Comparison of ENCODE assay signal across 1 cellular context in the genomic region with DNA sequence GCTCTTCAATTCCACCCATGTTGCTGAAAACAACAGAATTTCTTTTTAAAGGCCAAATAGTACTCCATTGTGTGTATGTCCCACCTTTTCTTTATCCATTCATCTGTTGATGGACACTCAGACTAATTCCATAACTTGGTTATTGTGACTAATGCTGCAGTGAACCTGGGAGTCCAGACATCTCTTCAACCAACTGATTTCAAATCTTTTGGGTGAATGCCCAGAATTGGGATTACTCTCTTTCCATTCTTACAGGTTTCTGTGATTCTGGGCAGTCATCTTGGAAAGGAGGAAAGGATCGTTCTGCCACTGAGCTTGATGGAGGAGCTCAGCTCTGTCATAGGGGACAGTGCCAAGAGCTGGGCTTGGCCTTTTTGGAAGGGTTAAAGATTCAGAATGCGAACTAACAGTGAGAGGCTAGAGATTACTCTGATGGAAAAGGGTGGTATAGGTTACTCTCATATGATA.
TF ChIP-seq lines count a peak whose summit lies in the region.

No MANE protein-coding gene starts in this region.

TF ChIP-seq in SK-N-SH, 30 proteins besides CTCF, POLR2A, EP300 and RAD21:
- no peak for TF ChIP-seq CHD2 (IDR thresholded peaks at IDR 0.05; ENCODE audit: low read length, partially characterized antibody)
- TF ChIP-seq, protein P1, sequence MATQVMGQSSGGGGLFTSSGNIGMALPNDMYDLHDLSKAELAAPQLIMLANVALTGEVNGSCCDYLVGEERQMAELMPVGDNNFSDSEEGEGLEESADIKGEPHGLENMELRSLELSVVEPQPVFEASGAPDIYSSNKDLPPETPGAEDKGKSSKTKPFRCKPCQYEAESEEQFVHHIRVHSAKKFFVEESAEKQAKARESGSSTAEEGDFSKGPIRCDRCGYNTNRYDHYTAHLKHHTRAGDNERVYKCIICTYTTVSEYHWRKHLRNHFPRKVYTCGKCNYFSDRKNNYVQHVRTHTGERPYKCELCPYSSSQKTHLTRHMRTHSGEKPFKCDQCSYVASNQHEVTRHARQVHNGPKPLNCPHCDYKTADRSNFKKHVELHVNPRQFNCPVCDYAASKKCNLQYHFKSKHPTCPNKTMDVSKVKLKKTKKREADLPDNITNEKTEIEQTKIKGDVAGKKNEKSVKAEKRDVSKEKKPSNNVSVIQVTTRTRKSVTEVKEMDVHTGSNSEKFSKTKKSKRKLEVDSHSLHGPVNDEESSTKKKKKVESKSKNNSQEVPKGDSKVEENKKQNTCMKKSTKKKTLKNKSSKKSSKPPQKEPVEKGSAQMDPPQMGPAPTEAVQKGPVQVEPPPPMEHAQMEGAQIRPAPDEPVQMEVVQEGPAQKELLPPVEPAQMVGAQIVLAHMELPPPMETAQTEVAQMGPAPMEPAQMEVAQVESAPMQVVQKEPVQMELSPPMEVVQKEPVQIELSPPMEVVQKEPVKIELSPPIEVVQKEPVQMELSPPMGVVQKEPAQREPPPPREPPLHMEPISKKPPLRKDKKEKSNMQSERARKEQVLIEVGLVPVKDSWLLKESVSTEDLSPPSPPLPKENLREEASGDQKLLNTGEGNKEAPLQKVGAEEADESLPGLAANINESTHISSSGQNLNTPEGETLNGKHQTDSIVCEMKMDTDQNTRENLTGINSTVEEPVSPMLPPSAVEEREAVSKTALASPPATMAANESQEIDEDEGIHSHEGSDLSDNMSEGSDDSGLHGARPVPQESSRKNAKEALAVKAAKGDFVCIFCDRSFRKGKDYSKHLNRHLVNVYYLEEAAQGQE (IDR thresholded peaks at IDR 0.05; ENCODE audit: low read depth, low read length): no peak
- no peak for TF ChIP-seq EZH2phosphoT487 (IDR thresholded peaks at IDR 0.05; ENCODE audit: borderline replicate concordance, low read depth)
- 0 out of 2 replicates have a peak, but pooled peaks have one; percentile 27 for TF ChIP-seq TEAD4 (IDR thresholded peaks at IDR 0.05; ENCODE audit: borderline replicate concordance, insufficient read depth)
- TF ChIP-seq TAF1 (IDR thresholded peaks at IDR 0.05; ENCODE audit: borderline replicate concordance, low read depth, low read length): no peak
- TF ChIP-seq, protein P2, sequence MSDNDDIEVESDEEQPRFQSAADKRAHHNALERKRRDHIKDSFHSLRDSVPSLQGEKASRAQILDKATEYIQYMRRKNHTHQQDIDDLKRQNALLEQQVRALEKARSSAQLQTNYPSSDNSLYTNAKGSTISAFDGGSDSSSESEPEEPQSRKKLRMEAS (IDR thresholded peaks at IDR 0.05; ENCODE audit: low read depth): 0 out of 2 replicates have a peak, but pooled peaks have one; percentile 20
- TF ChIP-seq, protein P3, sequence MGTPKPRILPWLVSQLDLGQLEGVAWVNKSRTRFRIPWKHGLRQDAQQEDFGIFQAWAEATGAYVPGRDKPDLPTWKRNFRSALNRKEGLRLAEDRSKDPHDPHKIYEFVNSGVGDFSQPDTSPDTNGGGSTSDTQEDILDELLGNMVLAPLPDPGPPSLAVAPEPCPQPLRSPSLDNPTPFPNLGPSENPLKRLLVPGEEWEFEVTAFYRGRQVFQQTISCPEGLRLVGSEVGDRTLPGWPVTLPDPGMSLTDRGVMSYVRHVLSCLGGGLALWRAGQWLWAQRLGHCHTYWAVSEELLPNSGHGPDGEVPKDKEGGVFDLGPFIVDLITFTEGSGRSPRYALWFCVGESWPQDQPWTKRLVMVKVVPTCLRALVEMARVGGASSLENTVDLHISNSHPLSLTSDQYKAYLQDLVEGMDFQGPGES (IDR thresholded peaks at IDR 0.05; ENCODE audit: low read depth, low read length): no peak
- TF ChIP-seq FOXM1 (IDR thresholded peaks at IDR 0.05; ENCODE audit: low read depth): no peak
- TF ChIP-seq, protein P4, sequence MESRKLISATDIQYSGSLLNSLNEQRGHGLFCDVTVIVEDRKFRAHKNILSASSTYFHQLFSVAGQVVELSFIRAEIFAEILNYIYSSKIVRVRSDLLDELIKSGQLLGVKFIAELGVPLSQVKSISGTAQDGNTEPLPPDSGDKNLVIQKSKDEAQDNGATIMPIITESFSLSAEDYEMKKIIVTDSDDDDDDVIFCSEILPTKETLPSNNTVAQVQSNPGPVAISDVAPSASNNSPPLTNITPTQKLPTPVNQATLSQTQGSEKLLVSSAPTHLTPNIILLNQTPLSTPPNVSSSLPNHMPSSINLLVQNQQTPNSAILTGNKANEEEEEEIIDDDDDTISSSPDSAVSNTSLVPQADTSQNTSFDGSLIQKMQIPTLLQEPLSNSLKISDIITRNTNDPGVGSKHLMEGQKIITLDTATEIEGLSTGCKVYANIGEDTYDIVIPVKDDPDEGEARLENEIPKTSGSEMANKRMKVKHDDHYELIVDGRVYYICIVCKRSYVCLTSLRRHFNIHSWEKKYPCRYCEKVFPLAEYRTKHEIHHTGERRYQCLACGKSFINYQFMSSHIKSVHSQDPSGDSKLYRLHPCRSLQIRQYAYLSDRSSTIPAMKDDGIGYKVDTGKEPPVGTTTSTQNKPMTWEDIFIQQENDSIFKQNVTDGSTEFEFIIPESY (IDR thresholded peaks at IDR 0.05; ENCODE audit: borderline replicate concordance, low read depth): no peak
- TF ChIP-seq NRF1 (IDR thresholded peaks at IDR 0.05; ENCODE audit: low read depth, low read length): no peak
- no peak for TF ChIP-seq SMC3 (IDR thresholded peaks at IDR 0.05; ENCODE audit: low read depth, low read length)
- TF ChIP-seq RCOR1 (IDR thresholded peaks at IDR 0.05; ENCODE audit: low read length): no peak
- peak; percentile 33; the same call in 1 of the 2 replicates for TF ChIP-seq RXRA (IDR thresholded peaks at IDR 0.05; ENCODE audit: borderline replicate concordance, low read depth)
- peak; percentile 19; the same call in 1 of the 2 replicates for TF ChIP-seq SIN3A (IDR thresholded peaks at IDR 0.05; ENCODE audit: borderline replicate concordance, low read depth, low read length)
- peak; percentile 87 for TF ChIP-seq NFIC (IDR thresholded peaks at IDR 0.05; ENCODE audit: borderline replicate concordance)
- peak; percentile 45; the same call in 1 of the 2 replicates for TF ChIP-seq POLR2AphosphoS5 (IDR thresholded peaks at IDR 0.05; ENCODE audit: low read depth, low read length)
- TF ChIP-seq TCF12 (IDR thresholded peaks at IDR 0.05): peak; percentile 75
- peak; percentile 53; the same call in 1 of the 2 replicates for TF ChIP-seq JUND (IDR thresholded peaks at IDR 0.05)
- no peak for TF ChIP-seq GATA2 (CRISPR knock-in tag; IDR thresholded peaks at IDR 0.05)
- no peak for TF ChIP-seq YY1 (IDR thresholded peaks at IDR 0.05; ENCODE audit: low read depth)
- TF ChIP-seq, protein P5, sequence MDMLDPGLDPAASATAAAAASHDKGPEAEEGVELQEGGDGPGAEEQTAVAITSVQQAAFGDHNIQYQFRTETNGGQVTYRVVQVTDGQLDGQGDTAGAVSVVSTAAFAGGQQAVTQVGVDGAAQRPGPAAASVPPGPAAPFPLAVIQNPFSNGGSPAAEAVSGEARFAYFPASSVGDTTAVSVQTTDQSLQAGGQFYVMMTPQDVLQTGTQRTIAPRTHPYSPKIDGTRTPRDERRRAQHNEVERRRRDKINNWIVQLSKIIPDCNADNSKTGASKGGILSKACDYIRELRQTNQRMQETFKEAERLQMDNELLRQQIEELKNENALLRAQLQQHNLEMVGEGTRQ (IDR thresholded peaks at IDR 0.05; ENCODE audit: borderline replicate concordance, low read depth, low read length): no peak
- TF ChIP-seq, protein P6, sequence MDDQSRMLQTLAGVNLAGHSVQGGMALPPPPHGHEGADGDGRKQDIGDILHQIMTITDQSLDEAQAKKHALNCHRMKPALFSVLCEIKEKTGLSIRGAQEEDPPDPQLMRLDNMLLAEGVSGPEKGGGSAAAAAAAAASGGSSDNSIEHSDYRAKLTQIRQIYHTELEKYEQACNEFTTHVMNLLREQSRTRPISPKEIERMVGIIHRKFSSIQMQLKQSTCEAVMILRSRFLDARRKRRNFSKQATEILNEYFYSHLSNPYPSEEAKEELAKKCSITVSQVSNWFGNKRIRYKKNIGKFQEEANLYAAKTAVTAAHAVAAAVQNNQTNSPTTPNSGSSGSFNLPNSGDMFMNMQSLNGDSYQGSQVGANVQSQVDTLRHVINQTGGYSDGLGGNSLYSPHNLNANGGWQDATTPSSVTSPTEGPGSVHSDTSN (IDR thresholded peaks at IDR 0.05): peak; percentile 84
- TF ChIP-seq FOSL2 (IDR thresholded peaks at IDR 0.05; ENCODE audit: borderline replicate concordance, low read depth): peak; percentile 49; the same call in 1 of the 2 replicates
